15 cellular contexts compared by ENCODE assay signal in genomic region chr5:154271466-154271865, GRCh38.
DNase-seq lines count a peak whose midpoint lies in the region; ATAC-seq and TF ChIP-seq lines count a peak whose summit lies in the region.
"Had no signal": no experiment of that assay in that cellular context is flagged by ENCODE, and none has a peak within 500 bp of the region (broad histone marks: within the 10 kb centered on the region; RNA-seq: fewer than 3 reads in every experiment).

No MANE protein-coding gene starts in this region.

- no peaks in the 10 kb centered on the region for H3K27me3 ChIP-seq in HAP-1 (ENCODE audit: low read depth)
- H3K27me3 ChIP-seq: SJSA1 had no signal

- H3K36me3 Mint-ChIP-seq in activated T-helper 1 cell treated with anti-CD3 and anti-CD28 coated beads, Interleukin-12 subunit alpha, Interleukin-12 subunit beta, Interleukin-2, Interleukin-4 antibody, amounts not matched to agents 30 ng/mL and 10 ng/mL and 1 ng/mL, durations not matched to agents 14 hours and 24 hours and 36 hours (ENCODE audit: low read depth) = peaks cover 11% of the 10 kb centered on the region
- peaks cover 3% of the 10 kb centered on the region for H3K36me3 Mint-ChIP-seq in stimulated activated memory B cell treated with anti-CD40 and anti-IgM and Interleukin-4, amounts not matched to agents 10 μg/mL and 1 μg/mL and 100 μg/mL, for 72 hours

- no peaks in the 10 kb centered on the region for H3K27me3 Mint-ChIP-seq in activated T-helper 1 cell treated with anti-CD3 and anti-CD28 coated beads, Interleukin-12 subunit alpha, Interleukin-12 subunit beta, Interleukin-2, Interleukin-4 antibody, amounts not matched to agents 30 ng/mL and 10 ng/mL and 1 ng/mL, durations not matched to agents 14 hours and 24 hours and 36 hours (ENCODE audit: insufficient read depth)
- H3K27me3 Mint-ChIP-seq in stimulated activated memory B cell treated with anti-CD40 and anti-IgM and Interleukin-4, amounts not matched to agents 10 μg/mL and 1 μg/mL and 100 μg/mL, for 72 hours = no peaks in the 10 kb centered on the region
- H3K27me3 Mint-ChIP-seq: CD4-positive, alpha-beta T cell had no signal

- DNase-seq in activated T-helper 1 cell treated with anti-CD3 and anti-CD28 coated beads, Interleukin-12 subunit alpha, Interleukin-12 subunit beta, Interleukin-2, Interleukin-4 antibody, amounts not matched to agents 30 ng/mL and 10 ng/mL and 1 ng/mL, durations not matched to agents 14 hours and 24 hours and 36 hours (ENCODE audit: low spot score) = no peak
- peak; percentile 70 for DNase-seq in kidney tubule cell (ENCODE audit: low spot score)
- DNase-seq in HAP-1 (ENCODE audit: low spot score in 2 of 2) = no peak
- DNase-seq in middle frontal gyrus (ENCODE audit: extremely low spot score, low spot score) = no peak
- DNase-seq: CD4-positive, alpha-beta T cell; DMS79 treated with DMSO at 0.1 percent for 48 hours; NCI-H2029; NCI-H510A; NCI-H82; PC-9 had no signal

- TF ChIP-seq EP300 in Ishikawa (IDR thresholded peaks at IDR 0.05; ENCODE audit: borderline replicate concordance) = peak; percentile 67; the same call in 1 of the 2 replicates

- H3K36me3 ChIP-seq in HAP-1 (replicated peaks) = no peaks in the 10 kb centered on the region
- H3K36me3 ChIP-seq: SJSA1 had no signal

- in situ Hi-C loops in HAP-1 (cut with MboI; ENCODE audit: low sequenced_read_pairs) = no loop called here

- H3K9me3 Mint-ChIP-seq in activated T-helper 1 cell treated with anti-CD3 and anti-CD28 coated beads, Interleukin-12 subunit alpha, Interleukin-12 subunit beta, Interleukin-2, Interleukin-4 antibody, amounts not matched to agents 30 ng/mL and 10 ng/mL and 1 ng/mL, durations not matched to agents 14 hours and 24 hours and 36 hours = no peaks in the 10 kb centered on the region
- H3K9me3 Mint-ChIP-seq in stimulated activated memory B cell treated with anti-CD40 and anti-IgM and Interleukin-4, amounts not matched to agents 10 μg/mL and 1 μg/mL and 100 μg/mL, for 72 hours = no peaks in the 10 kb centered on the region
- H3K9me3 Mint-ChIP-seq: CD4-positive, alpha-beta T cell had no signal

- TF ChIP-seq RAD21 in Ishikawa (IDR thresholded peaks at IDR 0.05; ENCODE audit: low read depth) = no peak

- peaks cover 54% of the 10 kb centered on the region for H3K4me1 Mint-ChIP-seq in activated T-helper 1 cell treated with anti-CD3 and anti-CD28 coated beads, Interleukin-12 subunit alpha, Interleukin-12 subunit beta, Interleukin-2, Interleukin-4 antibody, amounts not matched to agents 30 ng/mL and 10 ng/mL and 1 ng/mL, durations not matched to agents 14 hours and 24 hours and 36 hours (ENCODE audit: low read depth)
- H3K4me1 Mint-ChIP-seq in stimulated activated memory B cell treated with anti-CD40 and anti-IgM and Interleukin-4, amounts not matched to agents 10 μg/mL and 1 μg/mL and 100 μg/mL, for 72 hours = peaks cover 37% of the 10 kb centered on the region

- H3K4me3 ChIP-seq in HAP-1 = no peak overlapping the region
- H3K4me3 ChIP-seq: PC-9, SJSA1 had no signal

- ATAC-seq in stimulated activated memory B cell treated with anti-CD40 and anti-IgM and Interleukin-4, amounts not matched to agents 10 μg/mL and 1 μg/mL and 100 μg/mL, for 72 hours = no peak
- ATAC-seq in GM19463 (IDR thresholded peaks at IDR 0.05; ENCODE audit: unreplicated experiment) = no peak
- ATAC-seq: HCT116 had no signal

- H3K4me1 ChIP-seq in HAP-1 = peaks cover 13% of the 10 kb centered on the region

- peak overlapping the region; percentile 21 for H3K27ac Mint-ChIP-seq in activated T-helper 1 cell treated with anti-CD3 and anti-CD28 coated beads, Interleukin-12 subunit alpha, Interleukin-12 subunit beta, Interleukin-2, Interleukin-4 antibody, amounts not matched to agents 30 ng/mL and 10 ng/mL and 1 ng/mL, durations not matched to agents 14 hours and 24 hours and 36 hours
- peak overlapping the region; percentile 35 for H3K27ac Mint-ChIP-seq in stimulated activated memory B cell treated with anti-CD40 and anti-IgM and Interleukin-4, amounts not matched to agents 10 μg/mL and 1 μg/mL and 100 μg/mL, for 72 hours
- H3K27ac Mint-ChIP-seq: CD4-positive, alpha-beta T cell had no signal

- H3K4me3 Mint-ChIP-seq in activated T-helper 1 cell treated with anti-CD3 and anti-CD28 coated beads, Interleukin-12 subunit alpha, Interleukin-12 subunit beta, Interleukin-2, Interleukin-4 antibody, amounts not matched to agents 30 ng/mL and 10 ng/mL and 1 ng/mL, durations not matched to agents 14 hours and 24 hours and 36 hours = peak overlapping the region; percentile 5
- no peak overlapping the region for H3K4me3 Mint-ChIP-seq in stimulated activated memory B cell treated with anti-CD40 and anti-IgM and Interleukin-4, amounts not matched to agents 10 μg/mL and 1 μg/mL and 100 μg/mL, for 72 hours
- H3K4me3 Mint-ChIP-seq: CD4-positive, alpha-beta T cell had no signal

- no peaks in the 10 kb centered on the region for H3K9me3 ChIP-seq in HAP-1
- H3K9me3 ChIP-seq: SJSA1 had no signal

- intact Hi-C loops in activated T-helper 1 cell treated with anti-CD3 and anti-CD28 coated beads, Interleukin-12 subunit alpha, Interleukin-12 subunit beta, Interleukin-2, Interleukin-4 antibody, amounts not matched to agents 30 ng/mL and 10 ng/mL and 1 ng/mL, durations not matched to agents 14 hours and 24 hours and 36 hours (cut with micrococcal nuclease) = loop anchor here (10.0 kb wide), 1 partner anchor 173 kb away; the partner anchor contains the start of gene SAP30L

TF ChIP-seq in Ishikawa, 13 proteins besides CTCF, POLR2A, EP300 and RAD21:
- peak; percentile 89 for TF ChIP-seq TEAD4 (IDR thresholded peaks at IDR 0.05)
- TF ChIP-seq EGR1 (IDR thresholded peaks at IDR 0.05) = no peak
- TF ChIP-seq YY1 (IDR thresholded peaks at IDR 0.05; ENCODE audit: low read depth) = 0 out of 2 replicates have a peak, but pooled peaks have one; percentile 58
- peak; percentile 44; the same call in 1 of the 2 replicates for TF ChIP-seq MAX (IDR thresholded peaks at IDR 0.05)
- no peak for TF ChIP-seq USF1 (IDR thresholded peaks at IDR 0.05)
- TF ChIP-seq FOXM1 (IDR thresholded peaks at IDR 0.05; ENCODE audit: borderline replicate concordance, low read depth) = 0 out of 2 replicates have a peak, but pooled peaks have one; percentile 23
- no peak for TF ChIP-seq ZBTB7A (IDR thresholded peaks at IDR 0.05; ENCODE audit: low read depth)
- TF ChIP-seq TCF12 (IDR thresholded peaks at IDR 0.05; ENCODE audit: low read depth) = peak; percentile 50; the same call in 1 of the 2 replicates
- TF ChIP-seq NFIC (IDR thresholded peaks at IDR 0.05) = peak; percentile 45
- no peak for TF ChIP-seq TAF1 (IDR thresholded peaks at IDR 0.05; ENCODE audit: low read depth)
